Comparison of ENCODE assay signal across 8 cellular contexts in the genomic region with DNA sequence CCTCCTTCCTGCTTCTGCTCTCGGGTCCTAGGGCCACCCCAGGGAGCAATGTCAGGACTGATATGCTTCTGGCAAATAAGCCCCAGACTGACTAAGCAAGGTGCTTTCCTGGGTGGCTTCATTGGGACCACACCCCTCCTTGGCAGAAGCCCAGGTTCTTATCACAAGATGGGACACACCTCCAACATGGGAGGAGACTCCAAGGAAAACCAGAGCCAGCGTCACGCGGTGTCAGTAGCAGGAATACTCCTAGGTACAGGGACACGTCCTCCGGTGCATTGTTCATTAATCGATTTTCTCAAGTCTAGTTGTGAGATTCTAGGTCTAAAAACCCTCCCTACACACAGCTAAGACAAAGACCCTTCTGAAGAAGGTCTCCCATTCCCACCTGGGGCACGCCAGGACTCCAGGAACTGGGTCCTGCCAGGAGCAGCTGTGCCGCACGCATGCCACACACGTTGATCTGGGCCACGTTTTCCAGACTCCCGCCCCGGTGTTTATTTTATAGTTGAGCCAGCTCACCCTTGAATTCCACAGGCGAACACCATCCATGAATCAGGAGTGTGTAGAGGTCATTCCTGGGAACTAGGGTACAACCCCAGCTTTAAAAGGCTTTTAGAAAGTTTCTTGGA. TPM values are rescaled to one million over a fixed set of nuclear protein-coding genes. Genes with fewer than 3 reads are reported as not detected.
A peak's percentile ranks its signal among the peaks of the same experiment; 100 is the strongest.
DNase-seq lines count a peak whose midpoint lies in the region; ATAC-seq and TF ChIP-seq lines count a peak whose summit lies in the region.

No MANE protein-coding gene starts in this region.

- H3K9me3 ChIP-seq in body of pancreas: no peaks in the 10 kb centered on the region

- no peak overlapping the region for H3K27ac Mint-ChIP-seq in activated CD4-positive, alpha-beta memory T cell treated with anti-CD3 and anti-CD28 coated beads for 36 hours
- no peak overlapping the region for H3K27ac Mint-ChIP-seq in activated naive CD8-positive, alpha-beta T cell treated with anti-CD3 and anti-CD28 coated beads, Interleukin-2, amount 50 U/mL, for 24 hours

- H3K4me3 ChIP-seq in AG10803 (ENCODE audit: low read length) (no peak overlapping the region), body of pancreas (no peak overlapping the region)

- WGBS in body of pancreas, 2 donors: 4 to 21% methylated on average over 14 to 15 of the region's 15 CpGs

- H3K9me3 Mint-ChIP-seq in activated CD4-positive, alpha-beta memory T cell treated with anti-CD3 and anti-CD28 coated beads for 36 hours: no peaks in the 10 kb centered on the region
- no peaks in the 10 kb centered on the region for H3K9me3 Mint-ChIP-seq in activated naive CD8-positive, alpha-beta T cell treated with anti-CD3 and anti-CD28 coated beads, Interleukin-2, amount 50 U/mL, for 24 hours

- H3K36me3 ChIP-seq in body of pancreas (replicated peaks in 1 of 2; ENCODE audit: insufficient read depth in 1 of 2, low read depth in 2 of 2): no peaks in the 10 kb centered on the region

- POLR2A ChIA-PET in activated CD4-positive, alpha-beta memory T cell treated with anti-CD3 and anti-CD28 coated beads for 36 hours (lab: Charles Lee): interaction anchor here (0.7 kb wide), 1 partner anchor 224 kb away, joined by 4 read pairs; no protein-coding TSS in a partner anchor

- CTCF ChIA-PET in activated CD4-positive, alpha-beta memory T cell treated with anti-CD3 and anti-CD28 coated beads for 36 hours (lab: Charles Lee): no interaction called here

- H3K36me3 Mint-ChIP-seq in activated CD4-positive, alpha-beta memory T cell treated with anti-CD3 and anti-CD28 coated beads for 36 hours: no peaks in the 10 kb centered on the region
- no peaks in the 10 kb centered on the region for H3K36me3 Mint-ChIP-seq in activated naive CD8-positive, alpha-beta T cell treated with anti-CD3 and anti-CD28 coated beads, Interleukin-2, amount 50 U/mL, for 24 hours (ENCODE audit: low read depth)

- peak; percentile 69 to 87 (median 86) for TF ChIP-seq POLR2A in body of pancreas (IDR thresholded peaks at IDR 0.05)

- no peaks in the 10 kb centered on the region for H3K4me1 Mint-ChIP-seq in activated CD4-positive, alpha-beta memory T cell treated with anti-CD3 and anti-CD28 coated beads for 36 hours (ENCODE audit: low read depth)
- H3K4me1 Mint-ChIP-seq in activated naive CD8-positive, alpha-beta T cell treated with anti-CD3 and anti-CD28 coated beads, Interleukin-2, amount 50 U/mL, for 24 hours: no peaks in the 10 kb centered on the region

- H3K27me3 ChIP-seq in body of pancreas: no peaks in the 10 kb centered on the region

- DNase-seq in AG10803 (ENCODE audit: low read depth) (peak; percentile 19), NCI-H146 (lab: John Stamatoyannopoulos, UW) (peak; percentile 79), body of pancreas (peak; percentile 96 to 99 (median 98)), mucosa of gallbladder (ENCODE audit: low spot score) (peak; percentile 96), anterior cingulate cortex (lab: John Stamatoyannopoulos, UW) (no peak)
- no peak for DNase-seq in activated CD4-positive, alpha-beta memory T cell treated with anti-CD3 and anti-CD28 coated beads for 36 hours
- DNase-seq in activated naive CD8-positive, alpha-beta T cell treated with anti-CD3 and anti-CD28 coated beads, Interleukin-2, amount 50 U/mL, for 24 hours: no peak

- intact Hi-C loops in body of pancreas (cut with DNase I): no loop called here
- intact Hi-C loops in activated CD4-positive, alpha-beta memory T cell treated with anti-CD3 and anti-CD28 coated beads for 36 hours (cut with micrococcal nuclease): no loop called here

- ATAC-seq in body of pancreas: peak; percentile 92
- no peak for ATAC-seq in activated naive CD8-positive, alpha-beta T cell treated with anti-CD3 and anti-CD28 coated beads, Interleukin-2, amount 50 U/mL, for 24 hours
- ATAC-seq in HG02840 (IDR thresholded peaks at IDR 0.05; ENCODE audit: low FRiP score, unreplicated experiment): no peak

- no peak overlapping the region for H3K4me3 Mint-ChIP-seq in activated CD4-positive, alpha-beta memory T cell treated with anti-CD3 and anti-CD28 coated beads for 36 hours
- H3K4me3 Mint-ChIP-seq in activated naive CD8-positive, alpha-beta T cell treated with anti-CD3 and anti-CD28 coated beads, Interleukin-2, amount 50 U/mL, for 24 hours: no peak overlapping the region

- TF ChIP-seq CTCF in AG10803 (conservative IDR thresholded peaks at IDR 0.05; ENCODE audit: low read length): no peak
- TF ChIP-seq CTCF in body of pancreas (IDR thresholded peaks at IDR 0.05): no peak

- peak overlapping the region; percentile 79 to 93 (median 92) for H3K27ac ChIP-seq in body of pancreas

- H3K27me3 Mint-ChIP-seq in activated CD4-positive, alpha-beta memory T cell treated with anti-CD3 and anti-CD28 coated beads for 36 hours: peaks cover 3% of the 10 kb centered on the region
- H3K27me3 Mint-ChIP-seq in activated naive CD8-positive, alpha-beta T cell treated with anti-CD3 and anti-CD28 coated beads, Interleukin-2, amount 50 U/mL, for 24 hours: no peaks in the 10 kb centered on the region

- peaks cover 26% of the 10 kb centered on the region for H3K4me1 ChIP-seq in body of pancreas

RNA-seq across cellular contexts. Expression of gene FA2H, which starts 30.8 kb away (rescaled TPM):
- total RNA-seq in body of pancreas (1 to 10 TPM; 3.3 to 5.4 TPM), mucosa of gallbladder (82.2 TPM)
- under 1 TPM in 1 of 2 experiments, not detected in 1; 0.22 TPM for total RNA-seq in activated CD4-positive, alpha-beta memory T cell treated with anti-CD3 and anti-CD28 coated beads for 36 hours

RNA-seq across cellular contexts. Expression of gene MLKL, which starts 43.1 kb away (rescaled TPM):
- total RNA-seq in body of pancreas (10 to 100 TPM; 10.9 to 16.8 TPM), mucosa of gallbladder (12.8 TPM)
- total RNA-seq in activated CD4-positive, alpha-beta memory T cell treated with anti-CD3 and anti-CD28 coated beads for 36 hours: 10 to 100 TPM; 18.3 to 18.8 TPM

Comparison
In these comparisons a context has a peak if more than half of its experiments do, and no peak if none do; other contexts are left out.
1. DNase-seq: peak in AG10803 (single experiment), NCI-H146 (single experiment), body of pancreas (4 of 4) and mucosa of gallbladder (single experiment); none in activated CD4-positive, alpha-beta memory T cell treated with anti-CD3 and anti-CD28 coated beads for 36 hours (single experiment), activated naive CD8-positive, alpha-beta T cell treated with anti-CD3 and anti-CD28 coated beads, Interleukin-2, amount 50 U/mL, for 24 hours (single experiment) and anterior cingulate cortex (0 of 58).
2. RNA of gene FA2H, which starts 30.8 kb away (total RNA-seq): 82.2 TPM in mucosa of gallbladder (single experiment); 3.3 to 5.4 TPM in body of pancreas and 0.22 TPM in activated CD4-positive, alpha-beta memory T cell treated with anti-CD3 and anti-CD28 coated beads for 36 hours; every median in the first group is over 10 times any median in the second.